Comparison of ENCODE assay signal across 10 cellular contexts in the genomic region with DNA sequence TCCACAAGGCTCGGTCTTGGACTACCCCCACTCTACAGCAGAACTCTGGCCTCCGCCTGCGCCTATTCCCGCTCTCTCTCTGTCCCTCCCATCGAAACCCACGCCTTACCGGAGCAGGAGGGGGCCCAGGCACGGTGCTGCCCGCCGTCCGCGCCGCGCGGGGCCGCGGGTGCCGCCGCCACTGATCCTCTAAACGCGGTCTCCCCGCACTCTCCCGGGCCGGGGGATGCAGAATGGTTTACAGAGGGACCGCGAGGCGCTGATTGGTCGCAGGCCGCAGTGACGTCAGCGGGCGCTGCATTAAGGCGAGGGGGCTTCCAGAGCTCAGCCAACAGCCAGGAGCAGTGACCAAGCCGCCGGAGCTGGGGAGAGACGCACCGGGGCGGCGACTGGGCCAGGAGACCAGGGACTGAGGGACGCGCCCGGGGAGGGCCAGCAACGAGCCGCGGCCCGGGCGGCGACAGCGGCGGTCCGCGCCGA. TPM values are rescaled to one million over a fixed set of nuclear protein-coding genes. Genes with fewer than 3 reads are reported as not detected.
DNase-seq lines count a peak whose midpoint lies in the region; ATAC-seq and TF ChIP-seq lines count a peak whose summit lies in the region.
"Had no signal": no experiment of that assay in that cellular context is flagged by ENCODE, and none has a peak within 500 bp of the region (broad histone marks: within the 10 kb centered on the region; RNA-seq: fewer than 3 reads in every experiment).

No MANE protein-coding gene starts in this region.

- no peaks in the 10 kb centered on the region for H3K4me1 ChIP-seq in osteoblast (ENCODE audit: insufficient read depth, low read length)

- H3K4me2 ChIP-seq in osteoblast (ENCODE audit: insufficient read depth, low read length) = no peak overlapping the region

- H3K9me3 ChIP-seq in osteoblast (ENCODE audit: low read depth, low read length) = no peaks in the 10 kb centered on the region

- no peak for ATAC-seq in GM21737 (IDR thresholded peaks at IDR 0.05; ENCODE audit: unreplicated experiment)

- peaks cover 11% of the 10 kb centered on the region for H4K20me1 ChIP-seq in osteoblast (ENCODE audit: insufficient read depth, low read length)

- no peak overlapping the region for H3K27ac ChIP-seq in osteoblast (ENCODE audit: low read depth, low read length)

- no peaks in the 10 kb centered on the region for H3K36me3 ChIP-seq in osteoblast (ENCODE audit: insufficient read depth, low read length)

- no peaks in the 10 kb centered on the region for H3K79me2 ChIP-seq in osteoblast (ENCODE audit: insufficient read depth, low read length)

- DNase-seq in DMS79 treated with DMSO at 0.1 percent for 48 hours (lab: John Stamatoyannopoulos, UW) (peak; percentile 29), DMS79 (lab: John Stamatoyannopoulos, UW) (no peak), NCI-H1436 (lab: John Stamatoyannopoulos, UW) (peak; percentile 87), cerebellum (ENCODE audit: low spot score) (peak; percentile 93), osteoblast (ENCODE audit: insufficient read length, low spot score, missing footprints) (peak; percentile 69), MV-4-11 (lab: John Stamatoyannopoulos, UW) (no peak), activated gamma-delta T cell treated with Interleukin-2 at 50 U/mL for 16 hours (no peak)

- no peak overlapping the region for H3K4me3 ChIP-seq in osteoblast (ENCODE audit: insufficient read depth, low read length)

- peaks cover 98% of the 10 kb centered on the region for H3K27me3 ChIP-seq in osteoblast (ENCODE audit: insufficient read depth, low read length)

- TF ChIP-seq CTCF in osteoblast (IDR thresholded peaks at IDR 0.05; ENCODE audit: extremely low read depth, low read depth, low read length) = no peak

- no peak overlapping the region for H2AFZ ChIP-seq in osteoblast (ENCODE audit: low read length)

RNA-seq across cellular contexts. Expression of a gene that starts 0.8 kb away (rescaled TPM):
- total RNA-seq in cerebellum (38.7 TPM), osteoblast (not detected in 2 replicates)
- total RNA-seq: lower leg skin, ureter had no signal

RNA-seq across cellular contexts. Expression of a gene that starts 12.3 kb away (rescaled TPM):
- total RNA-seq in cerebellum = 18.6 TPM
- total RNA-seq in osteoblast = 22.4 and 24.2 TPM in 2 replicates

Comparison
In these comparisons a context has a peak if more than half of its experiments do, and no peak if none do; other contexts are left out.
1. DNase-seq: peak in DMS79 treated with DMSO at 0.1 percent for 48 hours (single experiment), NCI-H1436 (single experiment), cerebellum (single experiment) and osteoblast (single experiment); none in DMS79 (single experiment), MV-4-11 (single experiment) and activated gamma-delta T cell treated with Interleukin-2 at 50 U/mL for 16 hours (single experiment).
2. RNA of a gene that starts 0.8 kb away (total RNA-seq): 38.7 TPM in cerebellum (single experiment); not detected in osteoblast; every median in the first group is over 10 times any median in the second.